Comparison of ENCODE assay signal across 8 cellular contexts in the genomic region with DNA sequence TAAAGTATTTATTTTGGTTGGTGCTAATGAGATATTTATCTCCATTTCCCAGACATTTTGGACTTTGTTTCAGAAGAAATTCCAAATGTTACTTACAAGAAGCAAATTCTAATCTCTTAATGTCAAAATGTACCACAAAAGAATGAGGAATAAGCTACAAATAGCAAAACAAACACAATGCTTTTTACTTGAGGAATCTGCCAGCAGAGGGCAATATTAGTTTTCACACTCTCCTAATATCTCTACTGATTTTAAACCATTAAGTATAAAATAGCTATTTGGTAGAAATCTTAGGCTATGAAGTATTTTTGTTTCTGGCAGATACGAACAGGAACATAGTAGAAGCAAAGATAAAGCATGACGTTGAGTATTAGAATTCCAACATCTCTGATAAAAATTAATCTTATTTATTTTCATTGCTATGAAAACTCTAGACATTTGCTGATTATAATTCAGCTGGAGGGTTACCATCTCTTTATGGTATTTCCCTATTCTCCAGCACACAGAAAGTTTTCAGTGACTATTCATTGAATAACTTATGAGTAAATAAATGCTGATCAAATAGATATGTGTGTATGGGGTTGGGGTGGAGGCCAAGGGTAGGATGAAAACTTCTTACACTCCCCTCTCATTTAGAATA. TPM values are rescaled to one million over a fixed set of nuclear protein-coding genes. Genes with fewer than 3 reads are reported as not detected.
DNase-seq lines count a peak whose midpoint lies in the region; ATAC-seq and TF ChIP-seq lines count a peak whose summit lies in the region.

No MANE protein-coding gene starts in this region.

- TF ChIP-seq CTCF in LNCAP (IDR thresholded peaks at IDR 0.05) (peak; percentile 77), astrocyte of the spinal cord (IDR thresholded peaks at IDR 0.05; ENCODE audit: low read depth, low read length) (peak; percentile 57)

- in situ Hi-C loops in astrocyte of the spinal cord (cut with HindIII; ENCODE audit: low sequenced_read_pairs), result no loop called here

- ATAC-seq in left lobe of liver (peak; percentile 62), HG03095 (IDR thresholded peaks at IDR 0.05; ENCODE audit: unreplicated experiment) (no peak), HG02870 (IDR thresholded peaks at IDR 0.05; ENCODE audit: unreplicated experiment) (no peak)

- H3K4me3 ChIP-seq in astrocyte of the spinal cord (ENCODE audit: low read depth, low read length), result no peak overlapping the region

- DNase-seq in CMK (ENCODE audit: low read depth) (peak; percentile 12), astrocyte of the spinal cord (ENCODE audit: low read depth, low spot score) (peak; percentile 75), left lobe of liver (ENCODE audit: low spot score) (no peak), GDM1 (lab: John Stamatoyannopoulos, UW) (no peak)
- DNase-seq in stimulated activated CD4-positive, alpha-beta T cell treated with anti-CD3 and anti-CD28 coated beads, Interleukin-15, amount 100 ng/mL, for 24 hours, result no peak

RNA-seq across cellular contexts. Expression of gene HMCN1, which starts 13.4 kb away (rescaled TPM):
- 8.6 TPM for total RNA-seq in left lobe of liver

Comparison
In these comparisons a context has a peak if more than half of its experiments do, and no peak if none do; other contexts are left out.
1. DNase-seq: peak in CMK (single experiment) and astrocyte of the spinal cord (single experiment); none in left lobe of liver (single experiment), stimulated activated CD4-positive, alpha-beta T cell treated with anti-CD3 and anti-CD28 coated beads, Interleukin-15, amount 100 ng/mL, for 24 hours (single experiment) and GDM1 (single experiment).